ENCODE assay signal across 1 cellular context in genomic region chr16:20704281-20704680, GRCh38.
TF ChIP-seq lines count a peak whose summit lies in the region.

No MANE protein-coding gene starts in this region.

TF ChIP-seq in K562, 482 proteins besides CTCF, POLR2A, EP300 and RAD21:
- no peak for TF ChIP-seq PBX2 (CRISPR knock-in tag; IDR thresholded peaks at IDR 0.05; ENCODE audit: low read depth)
- TF ChIP-seq PBX2 (tag; conservative IDR thresholded peaks at IDR 0.05; ENCODE audit: low read depth) = peak; percentile 80
- TF ChIP-seq PTRF (tag; IDR thresholded peaks at IDR 0.05) = no peak
- peak; percentile 94 for TF ChIP-seq MEIS2 (IDR thresholded peaks at IDR 0.05; ENCODE audit: partially characterized antibody)
- no peak for TF ChIP-seq ZFPM2 (CRISPR knock-in tag; IDR thresholded peaks at IDR 0.05)
- TF ChIP-seq PKNOX1 (IDR thresholded peaks at IDR 0.05) = peak; percentile 58; the same call in 1 of the 2 replicates
- TF ChIP-seq CBX2 (IDR thresholded peaks at IDR 0.05; ENCODE audit: insufficient read depth, low read length, poor library complexity, severe bottlenecking) = no peak
- peak; percentile 60 to 65; a peak in 3 of 4 replicates for TF ChIP-seq KDM1A (IDR thresholded peaks at IDR 0.05)
- peak; percentile 84 for TF ChIP-seq HMBOX1 (IDR thresholded peaks at IDR 0.05)
- no peak for TF ChIP-seq ZNF316 (IDR thresholded peaks at IDR 0.05)
- TF ChIP-seq FOXA3 (CRISPR knock-in tag; conservative IDR thresholded peaks at IDR 0.05 in 1 of 2, IDR thresholded peaks at IDR 0.05 in 1 of 2) = peak; percentile 83 to 96; a peak in 3 of 4 replicates
- no peak for TF ChIP-seq NR3C1 (CRISPR knock-in tag; IDR thresholded peaks at IDR 0.05)
- no peak for TF ChIP-seq PCBP2 (IDR thresholded peaks at IDR 0.05; ENCODE audit: low read depth, low read length, poor library complexity, severe bottlenecking)
- no peak for TF ChIP-seq MNT (conservative IDR thresholded peaks at IDR 0.05)
- TF ChIP-seq HDAC1 (IDR thresholded peaks at IDR 0.05) = peak in 1 of 2 experiments; percentile 49; a peak in 2 of 4 replicates
- TF ChIP-seq FUS (optimal IDR thresholded peaks at IDR 0.05; ENCODE audit: low read depth, low read length) = no peak
- TF ChIP-seq RCOR1 (IDR thresholded peaks at IDR 0.05; ENCODE audit: borderline replicate concordance in 1 of 2, low read depth in 2 of 2, low read length in 2 of 2) = peak in 1 of 2 experiments; percentile 60; a peak in 1 of 4 replicates
- no peak for TF ChIP-seq FOXK1 (CRISPR knock-in tag; IDR thresholded peaks at IDR 0.05; ENCODE audit: borderline replicate concordance)
